ENCODE assay signal across 1 cellular context in the genomic region with DNA sequence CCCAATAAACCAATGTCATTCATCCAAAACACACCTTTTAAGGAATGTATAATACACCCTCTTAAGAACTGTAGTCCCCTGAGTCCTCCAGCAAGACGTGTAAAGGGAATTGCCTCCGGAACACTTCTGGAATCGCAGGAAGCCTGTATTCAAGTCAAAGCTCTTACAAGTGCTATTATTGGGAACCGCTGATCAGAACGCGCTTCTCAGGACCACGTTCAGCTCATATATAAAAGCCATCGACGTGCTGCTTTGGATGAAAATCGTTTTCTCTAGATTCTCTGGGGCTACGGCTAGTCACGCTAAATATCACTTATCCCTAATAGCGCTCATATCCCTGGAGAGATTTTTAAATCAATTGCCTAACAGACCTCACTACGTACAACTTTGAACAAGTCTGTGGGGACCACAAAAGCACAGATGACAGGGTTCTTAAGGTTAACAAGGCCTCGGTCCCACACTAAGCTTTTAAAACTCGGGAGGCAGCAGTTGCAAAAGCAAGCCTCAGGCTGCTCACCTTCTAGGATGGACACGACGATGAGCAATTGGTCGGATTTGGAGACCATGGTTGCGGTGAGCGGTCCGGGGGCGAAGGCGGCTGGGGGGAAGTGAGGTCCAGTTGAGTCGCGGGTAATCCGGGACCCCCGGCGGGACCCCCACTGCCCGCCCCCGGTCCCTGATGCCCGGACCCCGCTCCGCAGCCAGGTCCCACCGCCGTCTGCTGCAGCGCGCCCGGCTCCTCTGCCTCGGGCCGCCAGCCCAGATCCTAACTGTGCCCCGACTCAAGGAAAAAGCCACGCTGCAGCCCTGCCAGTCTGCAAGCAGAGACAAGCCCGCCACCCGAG.
A peak's percentile ranks its signal among the peaks of the same experiment; 100 is the strongest.
TF ChIP-seq lines count a peak whose summit lies in the region.

No MANE protein-coding gene starts in this region.

TF ChIP-seq in HepG2, 621 proteins besides CTCF, POLR2A, EP300 and RAD21 (continued from another document and continues in another):
- TF ChIP-seq, protein P1, sequence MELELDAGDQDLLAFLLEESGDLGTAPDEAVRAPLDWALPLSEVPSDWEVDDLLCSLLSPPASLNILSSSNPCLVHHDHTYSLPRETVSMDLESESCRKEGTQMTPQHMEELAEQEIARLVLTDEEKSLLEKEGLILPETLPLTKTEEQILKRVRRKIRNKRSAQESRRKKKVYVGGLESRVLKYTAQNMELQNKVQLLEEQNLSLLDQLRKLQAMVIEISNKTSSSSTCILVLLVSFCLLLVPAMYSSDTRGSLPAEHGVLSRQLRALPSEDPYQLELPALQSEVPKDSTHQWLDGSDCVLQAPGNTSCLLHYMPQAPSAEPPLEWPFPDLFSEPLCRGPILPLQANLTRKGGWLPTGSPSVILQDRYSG (CRISPR knock-in tag; IDR thresholded peaks at IDR 0.05), result no peak
- TF ChIP-seq FOXO1 (CRISPR knock-in tag; IDR thresholded peaks at IDR 0.05) (no peak), SRSF1 (optimal IDR thresholded peaks at IDR 0.05; ENCODE audit: low read depth, low read length) (no peak), PHF8 (CRISPR knock-in tag; IDR thresholded peaks at IDR 0.05) (peak; percentile 95; the same call in 1 of the 2 replicates), ADNP (CRISPR knock-in tag; IDR thresholded peaks at IDR 0.05) (no peak), SRSF4 (IDR thresholded peaks at IDR 0.05; ENCODE audit: low read depth, low read length, poor library complexity, severe bottlenecking) (no peak), CHD4 (IDR thresholded peaks at IDR 0.05; ENCODE audit: borderline replicate concordance, low read length) (no peak), GTF2F1 (IDR thresholded peaks at IDR 0.05; ENCODE audit: low read length) (no peak), ZNF652 (CRISPR knock-in tag; IDR thresholded peaks at IDR 0.05; ENCODE audit: borderline replicate concordance, low read depth) (no peak), JARID2 (CRISPR knock-in tag; IDR thresholded peaks at IDR 0.05; ENCODE audit: insufficient replicate concordance) (no peak), NFRKB (IDR thresholded peaks at IDR 0.05) (no peak), FOXP1 (IDR thresholded peaks at IDR 0.05) (no peak), FOXP1 (CRISPR knock-in tag; IDR thresholded peaks at IDR 0.05) (no peak), ZNF543 (CRISPR knock-in tag; IDR thresholded peaks at IDR 0.05) (peak; percentile 23; the same call in 1 of the 2 replicates), ZFYVE20 (CRISPR knock-in tag; IDR thresholded peaks at IDR 0.05; ENCODE audit: borderline replicate concordance, low read depth) (no peak), ZNF567 (CRISPR knock-in tag; IDR thresholded peaks at IDR 0.05; ENCODE audit: borderline replicate concordance) (no peak), ISX (CRISPR knock-in tag; conservative IDR thresholded peaks at IDR 0.05) (no peak; the same call in 1 of the 2 replicates), SOX13 (IDR thresholded peaks at IDR 0.05) (no peak), SOX13 (CRISPR knock-in tag; conservative IDR thresholded peaks at IDR 0.05 in 1 of 2, IDR thresholded peaks at IDR 0.05 in 1 of 2) (no peak), ZBTB7B (CRISPR knock-in tag; IDR thresholded peaks at IDR 0.05) (peak; percentile 65; the same call in 1 of the 2 replicates), DR1 (CRISPR knock-in tag; IDR thresholded peaks at IDR 0.05) (no peak), SIX4 (CRISPR knock-in tag; IDR thresholded peaks at IDR 0.05) (no peak), ZNF709 (CRISPR knock-in tag; IDR thresholded peaks at IDR 0.05) (peak; percentile 71; the same call in 1 of the 2 replicates), ARHGAP35 (CRISPR knock-in tag; IDR thresholded peaks at IDR 0.05; ENCODE audit: borderline replicate concordance) (0 out of 2 replicates have a peak, but pooled peaks have one; percentile 82), ZKSCAN8 (CRISPR knock-in tag; IDR thresholded peaks at IDR 0.05; ENCODE audit: borderline replicate concordance) (no peak), JDP2 (CRISPR knock-in tag; IDR thresholded peaks at IDR 0.05; ENCODE audit: borderline replicate concordance) (no peak), ESRRA (CRISPR knock-in tag; IDR thresholded peaks at IDR 0.05; ENCODE audit: low read depth) (no peak), MED1 (CRISPR knock-in tag; IDR thresholded peaks at IDR 0.05) (no peak), ZNF446 (CRISPR knock-in tag; IDR thresholded peaks at IDR 0.05) (peak; percentile 69; the same call in 1 of the 2 replicates), ZNF12 (CRISPR knock-in tag; IDR thresholded peaks at IDR 0.05) (no peak), EEA1 (CRISPR knock-in tag; IDR thresholded peaks at IDR 0.05; ENCODE audit: borderline replicate concordance) (peak; percentile 72; the same call in 1 of the 2 replicates), FOSL1 (CRISPR knock-in tag; IDR thresholded peaks at IDR 0.05; ENCODE audit: borderline replicate concordance) (0 out of 2 replicates have a peak, but pooled peaks have one; percentile 45), ZNF737 (CRISPR knock-in tag; IDR thresholded peaks at IDR 0.05; ENCODE audit: borderline replicate concordance) (no peak; the same call in 1 of the 2 replicates), ZNF660 (CRISPR knock-in tag; IDR thresholded peaks at IDR 0.05; ENCODE audit: borderline replicate concordance, low read depth) (no peak)
- TF ChIP-seq, protein P2, sequence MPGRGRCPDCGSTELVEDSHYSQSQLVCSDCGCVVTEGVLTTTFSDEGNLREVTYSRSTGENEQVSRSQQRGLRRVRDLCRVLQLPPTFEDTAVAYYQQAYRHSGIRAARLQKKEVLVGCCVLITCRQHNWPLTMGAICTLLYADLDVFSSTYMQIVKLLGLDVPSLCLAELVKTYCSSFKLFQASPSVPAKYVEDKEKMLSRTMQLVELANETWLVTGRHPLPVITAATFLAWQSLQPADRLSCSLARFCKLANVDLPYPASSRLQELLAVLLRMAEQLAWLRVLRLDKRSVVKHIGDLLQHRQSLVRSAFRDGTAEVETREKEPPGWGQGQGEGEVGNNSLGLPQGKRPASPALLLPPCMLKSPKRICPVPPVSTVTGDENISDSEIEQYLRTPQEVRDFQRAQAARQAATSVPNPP (CRISPR knock-in tag; IDR thresholded peaks at IDR 0.05), result no peak
- TF ChIP-seq, protein P3, sequence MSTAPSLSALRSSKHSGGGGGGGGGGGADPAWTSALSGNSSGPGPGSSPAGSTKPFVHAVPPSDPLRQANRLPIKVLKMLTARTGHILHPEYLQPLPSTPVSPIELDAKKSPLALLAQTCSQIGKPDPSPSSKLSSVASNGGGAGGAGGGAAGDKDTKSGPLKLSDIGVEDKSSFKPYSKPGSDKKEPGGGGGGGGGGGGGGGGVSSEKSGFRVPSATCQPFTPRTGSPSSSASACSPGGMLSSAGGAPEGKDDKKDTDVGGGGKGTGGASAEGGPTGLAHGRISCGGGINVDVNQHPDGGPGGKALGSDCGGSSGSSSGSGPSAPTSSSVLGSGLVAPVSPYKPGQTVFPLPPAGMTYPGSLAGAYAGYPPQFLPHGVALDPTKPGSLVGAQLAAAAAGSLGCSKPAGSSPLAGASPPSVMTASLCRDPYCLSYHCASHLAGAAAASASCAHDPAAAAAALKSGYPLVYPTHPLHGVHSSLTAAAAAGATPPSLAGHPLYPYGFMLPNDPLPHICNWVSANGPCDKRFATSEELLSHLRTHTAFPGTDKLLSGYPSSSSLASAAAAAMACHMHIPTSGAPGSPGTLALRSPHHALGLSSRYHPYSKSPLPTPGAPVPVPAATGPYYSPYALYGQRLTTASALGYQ (CRISPR knock-in tag; IDR thresholded peaks at IDR 0.05), result no peak
- TF ChIP-seq, protein P4, sequence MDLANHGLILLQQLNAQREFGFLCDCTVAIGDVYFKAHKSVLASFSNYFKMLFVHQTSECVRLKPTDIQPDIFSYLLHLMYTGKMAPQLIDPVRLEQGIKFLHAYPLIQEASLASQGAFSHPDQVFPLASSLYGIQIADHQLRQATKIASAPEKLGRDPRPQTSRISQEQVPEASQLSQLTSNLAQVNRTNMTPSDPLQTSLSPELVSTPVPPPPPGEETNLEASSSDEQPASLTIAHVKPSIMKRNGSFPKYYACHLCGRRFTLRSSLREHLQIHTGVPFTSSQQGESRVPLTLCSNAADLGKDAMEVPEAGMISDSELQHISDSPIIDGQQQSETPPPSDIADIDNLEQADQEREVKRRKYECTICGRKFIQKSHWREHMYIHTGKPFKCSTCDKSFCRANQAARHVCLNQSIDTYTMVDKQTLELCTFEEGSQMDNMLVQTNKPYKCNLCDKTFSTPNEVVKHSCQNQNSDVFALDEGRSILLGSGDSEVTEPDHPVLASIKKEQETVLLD (CRISPR knock-in tag; IDR thresholded peaks at IDR 0.05; ENCODE audit: low read depth), result no peak
- TF ChIP-seq, protein P5, sequence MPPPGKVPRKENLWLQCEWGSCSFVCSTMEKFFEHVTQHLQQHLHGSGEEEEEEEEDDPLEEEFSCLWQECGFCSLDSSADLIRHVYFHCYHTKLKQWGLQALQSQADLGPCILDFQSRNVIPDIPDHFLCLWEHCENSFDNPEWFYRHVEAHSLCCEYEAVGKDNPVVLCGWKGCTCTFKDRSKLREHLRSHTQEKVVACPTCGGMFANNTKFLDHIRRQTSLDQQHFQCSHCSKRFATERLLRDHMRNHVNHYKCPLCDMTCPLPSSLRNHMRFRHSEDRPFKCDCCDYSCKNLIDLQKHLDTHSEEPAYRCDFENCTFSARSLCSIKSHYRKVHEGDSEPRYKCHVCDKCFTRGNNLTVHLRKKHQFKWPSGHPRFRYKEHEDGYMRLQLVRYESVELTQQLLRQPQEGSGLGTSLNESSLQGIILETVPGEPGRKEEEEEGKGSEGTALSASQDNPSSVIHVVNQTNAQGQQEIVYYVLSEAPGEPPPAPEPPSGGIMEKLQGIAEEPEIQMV (CRISPR knock-in tag; IDR thresholded peaks at IDR 0.05; ENCODE audit: low read depth), result no peak
- TF ChIP-seq, protein P6, sequence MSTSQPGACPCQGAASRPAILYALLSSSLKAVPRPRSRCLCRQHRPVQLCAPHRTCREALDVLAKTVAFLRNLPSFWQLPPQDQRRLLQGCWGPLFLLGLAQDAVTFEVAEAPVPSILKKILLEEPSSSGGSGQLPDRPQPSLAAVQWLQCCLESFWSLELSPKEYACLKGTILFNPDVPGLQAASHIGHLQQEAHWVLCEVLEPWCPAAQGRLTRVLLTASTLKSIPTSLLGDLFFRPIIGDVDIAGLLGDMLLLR (CRISPR knock-in tag; IDR thresholded peaks at IDR 0.05), result no peak; the same call in 1 of the 2 replicates
- TF ChIP-seq, protein P7, sequence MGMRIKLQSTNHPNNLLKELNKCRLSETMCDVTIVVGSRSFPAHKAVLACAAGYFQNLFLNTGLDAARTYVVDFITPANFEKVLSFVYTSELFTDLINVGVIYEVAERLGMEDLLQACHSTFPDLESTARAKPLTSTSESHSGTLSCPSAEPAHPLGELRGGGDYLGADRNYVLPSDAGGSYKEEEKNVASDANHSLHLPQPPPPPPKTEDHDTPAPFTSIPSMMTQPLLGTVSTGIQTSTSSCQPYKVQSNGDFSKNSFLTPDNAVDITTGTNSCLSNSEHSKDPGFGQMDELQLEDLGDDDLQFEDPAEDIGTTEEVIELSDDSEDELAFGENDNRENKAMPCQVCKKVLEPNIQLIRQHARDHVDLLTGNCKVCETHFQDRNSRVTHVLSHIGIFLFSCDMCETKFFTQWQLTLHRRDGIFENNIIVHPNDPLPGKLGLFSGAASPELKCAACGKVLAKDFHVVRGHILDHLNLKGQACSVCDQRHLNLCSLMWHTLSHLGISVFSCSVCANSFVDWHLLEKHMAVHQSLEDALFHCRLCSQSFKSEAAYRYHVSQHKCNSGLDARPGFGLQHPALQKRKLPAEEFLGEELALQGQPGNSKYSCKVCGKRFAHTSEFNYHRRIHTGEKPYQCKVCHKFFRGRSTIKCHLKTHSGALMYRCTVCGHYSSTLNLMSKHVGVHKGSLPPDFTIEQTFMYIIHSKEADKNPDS (CRISPR knock-in tag; IDR thresholded peaks at IDR 0.05), result no peak
- TF ChIP-seq, protein P8, sequence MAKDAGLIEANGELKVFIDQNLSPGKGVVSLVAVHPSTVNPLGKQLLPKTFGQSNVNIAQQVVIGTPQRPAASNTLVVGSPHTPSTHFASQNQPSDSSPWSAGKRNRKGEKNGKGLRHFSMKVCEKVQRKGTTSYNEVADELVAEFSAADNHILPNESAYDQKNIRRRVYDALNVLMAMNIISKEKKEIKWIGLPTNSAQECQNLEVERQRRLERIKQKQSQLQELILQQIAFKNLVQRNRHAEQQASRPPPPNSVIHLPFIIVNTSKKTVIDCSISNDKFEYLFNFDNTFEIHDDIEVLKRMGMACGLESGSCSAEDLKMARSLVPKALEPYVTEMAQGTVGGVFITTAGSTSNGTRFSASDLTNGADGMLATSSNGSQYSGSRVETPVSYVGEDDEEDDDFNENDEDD (CRISPR knock-in tag; IDR thresholded peaks at IDR 0.05; ENCODE audit: borderline replicate concordance), result no peak
- TF ChIP-seq, protein P9, sequence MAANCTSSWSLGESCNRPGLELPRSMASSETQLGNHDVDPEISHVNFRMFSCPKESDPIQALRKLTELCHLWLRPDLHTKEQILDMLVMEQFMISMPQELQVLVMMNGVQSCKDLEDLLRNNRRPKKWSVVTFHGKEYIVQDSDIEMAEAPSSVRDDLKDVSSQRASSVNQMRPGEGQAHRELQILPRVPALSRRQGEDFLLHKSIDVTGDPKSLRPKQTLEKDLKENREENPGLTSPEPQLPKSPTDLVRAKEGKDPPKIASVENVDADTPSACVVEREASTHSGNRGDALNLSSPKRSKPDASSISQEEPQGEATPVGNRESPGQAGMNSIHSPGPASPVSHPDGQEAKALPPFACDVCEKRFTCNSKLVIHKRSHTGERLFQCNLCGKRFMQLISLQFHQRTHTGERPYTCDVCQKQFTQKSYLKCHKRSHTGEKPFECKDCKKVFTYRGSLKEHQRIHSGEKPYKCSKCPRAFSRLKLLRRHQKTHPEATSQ (CRISPR knock-in tag; IDR thresholded peaks at IDR 0.05; ENCODE audit: borderline replicate concordance), result no peak
- TF ChIP-seq, protein P10, sequence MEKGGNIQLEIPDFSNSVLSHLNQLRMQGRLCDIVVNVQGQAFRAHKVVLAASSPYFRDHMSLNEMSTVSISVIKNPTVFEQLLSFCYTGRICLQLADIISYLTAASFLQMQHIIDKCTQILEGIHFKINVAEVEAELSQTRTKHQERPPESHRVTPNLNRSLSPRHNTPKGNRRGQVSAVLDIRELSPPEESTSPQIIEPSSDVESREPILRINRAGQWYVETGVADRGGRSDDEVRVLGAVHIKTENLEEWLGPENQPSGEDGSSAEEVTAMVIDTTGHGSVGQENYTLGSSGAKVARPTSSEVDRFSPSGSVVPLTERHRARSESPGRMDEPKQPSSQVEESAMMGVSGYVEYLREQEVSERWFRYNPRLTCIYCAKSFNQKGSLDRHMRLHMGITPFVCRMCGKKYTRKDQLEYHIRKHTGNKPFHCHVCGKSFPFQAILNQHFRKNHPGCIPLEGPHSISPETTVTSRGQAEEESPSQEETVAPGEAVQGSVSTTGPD (CRISPR knock-in tag; IDR thresholded peaks at IDR 0.05), result no peak
- TF ChIP-seq, protein P11, sequence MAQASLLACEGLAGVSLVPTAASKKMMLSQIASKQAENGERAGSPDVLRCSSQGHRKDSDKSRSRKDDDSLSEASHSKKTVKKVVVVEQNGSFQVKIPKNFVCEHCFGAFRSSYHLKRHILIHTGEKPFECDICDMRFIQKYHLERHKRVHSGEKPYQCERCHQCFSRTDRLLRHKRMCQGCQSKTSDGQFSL (CRISPR knock-in tag; IDR thresholded peaks at IDR 0.05), result no peak
- TF ChIP-seq, protein P12, sequence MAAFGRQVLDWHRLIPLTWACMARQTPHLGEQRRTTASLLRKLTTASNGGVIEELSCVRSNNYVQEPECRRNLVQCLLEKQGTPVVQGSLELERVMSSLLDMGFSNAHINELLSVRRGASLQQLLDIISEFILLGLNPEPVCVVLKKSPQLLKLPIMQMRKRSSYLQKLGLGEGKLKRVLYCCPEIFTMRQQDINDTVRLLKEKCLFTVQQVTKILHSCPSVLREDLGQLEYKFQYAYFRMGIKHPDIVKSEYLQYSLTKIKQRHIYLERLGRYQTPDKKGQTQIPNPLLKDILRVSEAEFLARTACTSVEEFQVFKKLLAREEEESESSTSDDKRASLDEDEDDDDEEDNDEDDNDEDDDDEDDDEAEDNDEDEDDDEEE (CRISPR knock-in tag; IDR thresholded peaks at IDR 0.05), result 0 out of 2 replicates have a peak, but pooled peaks have one; percentile 57
